ENCODE assay signal across 20 cellular contexts in the genomic region with DNA sequence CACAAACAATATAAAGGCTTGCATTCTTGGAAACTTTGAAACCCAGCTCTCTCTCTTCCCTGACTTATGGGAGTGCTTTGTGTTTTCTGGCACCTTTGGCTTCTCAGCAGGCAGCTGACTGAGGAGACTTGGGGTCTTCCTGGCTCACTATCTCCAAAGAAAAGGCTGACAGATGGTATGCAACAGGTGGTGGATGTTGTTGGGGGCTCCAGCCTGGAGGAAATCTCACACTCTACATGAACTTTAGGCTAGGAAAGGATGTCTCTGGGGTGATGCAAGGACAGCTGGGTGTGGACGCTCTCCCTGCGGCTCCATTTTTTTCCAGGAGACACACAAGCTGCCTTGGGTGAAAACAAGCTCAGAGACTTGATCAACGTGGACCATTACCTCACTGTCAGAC.
"Had no signal": no experiment of that assay in that cellular context is flagged by ENCODE, and none has a peak within 500 bp of the region (broad histone marks: within the 10 kb centered on the region; RNA-seq: fewer than 3 reads in every experiment).

No MANE protein-coding gene starts in this region.

- DNase-seq: IMR-90, Karpas-422, KG1, MG63, NCI-H1092, NCI-H1105 treated with DMSO at 0.1 percent for 48 hours, NCI-H1417 treated with DMSO at 0.1 percent for 48 hours, NCI-H146, NCI-H1694 treated with DMSO at 0.1 percent for 48 hours, NCI-H1930, NCI-H2081, NCI-H2107, NCI-H345, NCI-H510A, NCI-H526 treated with DMSO at 0.1 percent for 48 hours, Right ventricle myocardium superior, RPMI8226, SIG-M5, T-helper 1 cell, T-helper 17 cell had no signal

- H3K9me3 ChIP-seq: MG63 had no signal

- H3K27me3 ChIP-seq: MG63 had no signal

- H3K36me3 ChIP-seq: MG63 had no signal

- H3K4me3 ChIP-seq: MG63 had no signal
